ENCODE assay signal across 8 cellular contexts in the genomic region with DNA sequence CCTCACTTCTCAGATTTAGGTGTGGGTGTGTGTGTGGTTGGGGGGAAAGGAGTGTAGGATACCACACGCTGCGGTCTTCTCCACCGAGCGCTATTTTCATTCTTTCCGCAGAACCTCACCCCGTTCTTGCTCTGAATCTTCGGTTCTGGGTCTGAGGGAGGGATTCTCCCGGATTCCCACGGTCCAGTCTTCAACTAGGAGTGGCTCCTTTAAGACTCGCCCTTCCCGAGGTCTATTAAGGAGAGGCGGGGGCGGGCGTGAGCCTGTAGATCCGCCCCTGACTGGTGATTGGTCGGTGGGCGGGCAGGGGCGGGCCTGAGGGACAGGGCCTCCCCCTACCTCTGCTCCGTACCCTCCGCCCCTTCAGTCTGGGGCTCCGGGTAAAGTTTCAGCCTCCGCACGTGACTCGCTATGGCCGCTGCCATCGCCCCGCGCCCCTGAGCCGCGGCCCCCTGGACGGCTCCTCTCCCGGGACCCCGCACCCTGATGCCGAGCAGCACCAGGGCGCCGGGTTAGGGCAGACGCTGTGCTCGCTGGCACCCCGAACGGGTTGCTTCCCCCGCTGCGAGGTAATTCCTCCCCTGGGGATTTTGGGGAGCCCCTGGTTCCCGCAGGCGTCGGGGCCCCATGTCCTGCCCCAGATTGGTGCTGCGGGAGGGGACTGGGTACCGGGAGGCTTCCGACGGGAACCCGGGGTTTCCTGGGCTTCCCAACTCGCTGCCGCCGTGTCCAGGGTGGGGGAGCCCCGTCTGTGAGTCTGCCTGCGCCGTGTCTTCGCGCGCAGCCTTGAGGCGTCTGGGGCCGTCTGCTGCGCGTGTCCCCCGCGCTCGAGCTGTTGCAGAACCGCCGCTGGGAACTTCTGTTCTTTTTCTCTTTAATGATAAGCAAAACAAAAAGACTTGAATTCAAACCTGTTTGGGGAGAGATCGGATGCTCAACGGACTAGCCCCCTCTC. TPM values are rescaled to one million over a fixed set of nuclear protein-coding genes. Genes with fewer than 3 reads are reported as not detected.
DNase-seq lines count a peak whose midpoint lies in the region; ATAC-seq and TF ChIP-seq lines count a peak whose summit lies in the region.

No MANE protein-coding gene starts in this region.

- no peak for TF ChIP-seq RAD21 in IMR-90 (IDR thresholded peaks at IDR 0.05; ENCODE audit: low read length)

- POLR2A ChIA-PET in IMR-90 (lab: Charles Lee; ENCODE audit: unreplicated experiment), result interaction anchor here (0.6 kb wide), 1 partner anchor 231 kb away, joined by 3 read pairs; no protein-coding TSS in a partner anchor

- peak overlapping the region; percentile 10; the same call in 1 of the 2 replicates for H2BK20ac ChIP-seq in IMR-90 (ENCODE audit: low read depth, low read length)

- H4K91ac ChIP-seq in IMR-90 (ENCODE audit: insufficient read depth, low read depth, low read length), result peak overlapping the region; percentile 81

- peak overlapping the region; percentile 67 for H2AK9ac ChIP-seq in IMR-90 (replicated peaks; ENCODE audit: low read depth, low read length, poor library complexity)

- H3K4me3 ChIP-seq in IMR-90 (ENCODE audit: insufficient read depth, low read depth, low read length), result peak overlapping the region; percentile 73
- H3K4me3 ChIP-seq in mucosa of rectum (ENCODE audit: low read length in 2 of 2), result peak overlapping the region; percentile 80 to 84

- dilution Hi-C loops in IMR-90 (cut with HindIII; ENCODE audit: low sequenced_read_pairs, unreplicated experiment), result no loop called here

- peak overlapping the region; percentile 56; the same call in 1 of the 2 replicates for H3K18ac ChIP-seq in IMR-90 (ENCODE audit: low read depth, low read length)

- H4K8ac ChIP-seq in IMR-90 (ENCODE audit: low read depth in 2 of 2, low read length in 2 of 2), result peak overlapping the region; percentile 5 to 63; a peak in 2 of 4 replicates

- peak overlapping the region; percentile 58; the same call in 1 of the 2 replicates for H3K56ac ChIP-seq in IMR-90 (ENCODE audit: extremely low read depth, insufficient read depth, low read length)

- BruUV-seq in Calu3 (replicated peaks; lab: Mats Ljungman, UMichigan) (TSS peak; percentile 70), IMR-90 (replicated peaks; lab: Mats Ljungman, UMichigan) (no TSS peak)

- peaks cover 67% of the 10 kb centered on the region for H3K4me1 ChIP-seq in IMR-90 (ENCODE audit: control insufficient read depth, insufficient read depth, low read length)
- H3K4me1 ChIP-seq in mucosa of rectum (ENCODE audit: control insufficient read depth in 2 of 2, insufficient read depth in 2 of 2, low read length in 2 of 2), result peaks cover 55 to 68% of the 10 kb centered on the region in 2 donors

- peak overlapping the region; percentile 91 for H3K4ac ChIP-seq in IMR-90 (ENCODE audit: low read depth, low read length)

- H3K4me1 Mint-ChIP-seq in Calu3 (ENCODE audit: low read depth, unreplicated experiment), result peaks cover 45% of the 10 kb centered on the region

- H3K27ac Mint-ChIP-seq in Calu3 (ENCODE audit: unreplicated experiment), result peak overlapping the region; percentile 71

- TF ChIP-seq POLR2A in IMR-90 (IDR thresholded peaks at IDR 0.05; ENCODE audit: low read depth, low read length) (peak; percentile 86), erythroblast (IDR thresholded peaks at IDR 0.05; ENCODE audit: low read length) (peak; percentile 67)

- H2BK5ac ChIP-seq in IMR-90 (ENCODE audit: low read depth, low read length, poor library complexity, severe bottlenecking), result peak overlapping the region; percentile 65

- intact Hi-C loops in Calu3 (cut with micrococcal nuclease; ENCODE audit: unreplicated experiment) (loop anchor here (1.0 to 2.0 kb wide), 2 partner anchors 15 to 23 kb away; no protein-coding TSS in a partner anchor), IMR-90 (cut with micrococcal nuclease) (loop anchor here (2.0 kb wide), 1 partner anchor 25 kb away; no protein-coding TSS in a partner anchor)

- H3K9me3 ChIP-seq in IMR-90 (ENCODE audit: control insufficient read depth, insufficient read depth, low read length), result no peaks in the 10 kb centered on the region
- H3K9me3 ChIP-seq in mucosa of rectum (ENCODE audit: control insufficient read depth in 2 of 2, low read length in 2 of 2), result no peaks in the 10 kb centered on the region

- H3K36me3 Mint-ChIP-seq in Calu3 (ENCODE audit: insufficient read depth, unreplicated experiment), result peaks cover 91% of the 10 kb centered on the region

- H4K5ac ChIP-seq in IMR-90 (ENCODE audit: low read depth, low read length), result peak overlapping the region; percentile 59

- in situ Hi-C loops in IMR-90 (cut with MboI; ENCODE audit: low sequenced_read_pairs), result no loop called here

- H3K4me2 ChIP-seq in IMR-90 (ENCODE audit: low read depth, low read length), result peak overlapping the region; percentile 94

- no peak for TF ChIP-seq CTCF in Calu3 (IDR thresholded peaks at IDR 0.05; ENCODE audit: unreplicated experiment)
- TF ChIP-seq CTCF in IMR-90 (conservative IDR thresholded peaks at IDR 0.05; ENCODE audit: low read depth, low read length), result no peak

- peak overlapping the region; percentile 67; the same call in 2 of the 3 replicates for H2BK15ac ChIP-seq in IMR-90 (ENCODE audit: low read depth, low read length)

- H3K9ac ChIP-seq in IMR-90 (ENCODE audit: low read depth, low read length), result peak overlapping the region; percentile 71
- peak overlapping the region; percentile 80 to 81 for H3K9ac ChIP-seq in mucosa of rectum (ENCODE audit: low read depth in 1 of 2, low read length in 2 of 2)

- H3K4me3 Mint-ChIP-seq in Calu3 (ENCODE audit: low read depth, unreplicated experiment), result peak overlapping the region; percentile 89

- H3K27me3 ChIP-seq in IMR-90 (ENCODE audit: control insufficient read depth, insufficient read depth, low read length) (no peaks in the 10 kb centered on the region), mucosa of rectum (ENCODE audit: control insufficient read depth in 2 of 2, insufficient read depth in 2 of 2, low read length in 2 of 2) (no peaks in the 10 kb centered on the region)

- H3K9me3 Mint-ChIP-seq in Calu3 (ENCODE audit: low read depth, unreplicated experiment), result no peaks in the 10 kb centered on the region

- H3K79me1 ChIP-seq in IMR-90 (ENCODE audit: low read depth in 1 of 2, low read length in 2 of 2), result peaks cover 7 to 80% of the 10 kb centered on the region in 2 experiments; a peak in 3 of 4 replicates

- H3K36me3 ChIP-seq in IMR-90 (ENCODE audit: control insufficient read depth, insufficient read depth, low read length) (no peaks in the 10 kb centered on the region), mucosa of rectum (ENCODE audit: control insufficient read depth in 2 of 2, insufficient read depth in 2 of 2, low read length in 2 of 2) (no peaks in the 10 kb centered on the region)

- H4K20me1 ChIP-seq in IMR-90 (ENCODE audit: insufficient read depth, low read length), result peaks cover 33% of the 10 kb centered on the region

- peaks cover 52% of the 10 kb centered on the region for H3K9me1 ChIP-seq in IMR-90 (ENCODE audit: insufficient read depth, low read length)

- H3K14ac ChIP-seq in IMR-90 (replicated peaks; ENCODE audit: low read depth, low read length), result peak overlapping the region; percentile 82

- H3K27me3 Mint-ChIP-seq in Calu3 (ENCODE audit: unreplicated experiment), result no peaks in the 10 kb centered on the region

- WGBS in IMR-90 (ENCODE audit: extremely low coverage in 2 of 2, insufficient read length in 1 of 2), 2 experiments, result 0% methylated on average over 26 of the region's 70 CpGs; no CpG with 5 or more reads in 1 of the 2 experiments

- H3K27ac ChIP-seq in IMR-90 (ENCODE audit: insufficient read depth, low read length), result peak overlapping the region; percentile 83
- peak overlapping the region; percentile 70 to 86 for H3K27ac ChIP-seq in mucosa of rectum (ENCODE audit: low read depth in 2 of 2, low read length in 2 of 2)

- peak overlapping the region; percentile 82 for H2AFZ ChIP-seq in IMR-90 (replicated peaks; ENCODE audit: low read length, poor library complexity)

- peak overlapping the region; percentile 86 for H3K23ac ChIP-seq in IMR-90 (ENCODE audit: low read depth, low read length)

- CTCF ChIA-PET in Calu3 (lab: Charles Lee) (interaction anchor here (0.6 to 36.5 kb wide), 35 partner anchors 7 to 556 kb away, joined by 3 to 1520 read pairs (median 4); a partner anchor contains a TSS), IMR-90 (lab: Yijun Ruan, JAX) (interaction anchor here (0.7 to 1.9 kb wide), 9 partner anchors 9 to 234 kb away, joined by 3 to 11 read pairs (median 4); a partner anchor contains a TSS)

- ATAC-seq in GM21447 (IDR thresholded peaks at IDR 0.05; ENCODE audit: unreplicated experiment) (peak; percentile 42), IMR-90 (ENCODE audit: low read depth) (peak; percentile 91)

- H2BK120ac ChIP-seq in IMR-90 (ENCODE audit: low read depth, low read length), result peak overlapping the region; percentile 92

- DNase-seq in Calu3 (peak; percentile 100), IMR-90 (peak; percentile 94), OCI-M1 (lab: John Stamatoyannopoulos, UW) (peak; percentile 96), activated T-cell treated with anti-CD3 and anti-CD28 coated beads for 48 hours (ENCODE audit: low read depth) (peak; percentile 88), erythroblast (lab: John Stamatoyannopoulos, UW) (peak; percentile 94 to 96)
- peak; percentile 80 to 89 for DNase-seq in stimulated activated CD8-positive, alpha-beta memory T cell treated with anti-CD3 and anti-CD28 coated beads, Interleukin-4, amount 100 ng/mL, for 4 hours (ENCODE audit: low read depth in 2 of 2, low spot score in 1 of 2)

- peak overlapping the region; percentile 83 for H2AK5ac ChIP-seq in IMR-90 (ENCODE audit: low read depth, low read length)

TF ChIP-seq in IMR-90, 13 proteins besides CTCF, POLR2A, EP300 and RAD21 (continues in another document):
- TF ChIP-seq SMC3 (IDR thresholded peaks at IDR 0.05; ENCODE audit: low read depth, low read length), result no peak
- TF ChIP-seq MAFK (IDR thresholded peaks at IDR 0.05; ENCODE audit: low read depth, low read length), result no peak
- peak; percentile 49; the same call in 1 of the 2 replicates for TF ChIP-seq MXI1 (IDR thresholded peaks at IDR 0.05; ENCODE audit: borderline replicate concordance, low read depth, low read length)
- peak; percentile 94 for TF ChIP-seq BHLHE40 (IDR thresholded peaks at IDR 0.05; ENCODE audit: low read depth, low read length)

RNA-seq across cellular contexts. Expression of a gene that starts 9.2 kb away (rescaled TPM):
- 150 and 170 TPM in 2 replicates for total RNA-seq in Calu3 (2022)
- total RNA-seq in IMR-90 (2012; rRNA removed), result 7.2 and 9.0 TPM in 2 replicates
- polyA plus RNA-seq in IMR-90 (2012; rRNA removed), result 12.7 and 13.6 TPM in 2 replicates
- polyA plus RNA-seq in IMR-90 (2012; cell fraction: cytosol; rRNA removed), result 11.3 and 18.9 TPM in 2 replicates
- 11.5 and 14.7 TPM in 2 replicates for polyA plus RNA-seq in IMR-90 (2012; cell fraction: nucleus; rRNA removed; ENCODE audit: low replicate concordance)

RNA-seq across cellular contexts. Expression of a gene that starts 30.5 kb away (rescaled TPM):
- total RNA-seq in Calu3 (2022), result 567 and 645 TPM in 2 replicates
- 25.6 and 27.8 TPM in 2 replicates for total RNA-seq in IMR-90 (2012; rRNA removed)
- polyA plus RNA-seq in IMR-90 (2012; rRNA removed), result 13.8 and 15.3 TPM in 2 replicates
- 4.2 and 16.4 TPM in 2 replicates for polyA plus RNA-seq in IMR-90 (2012; cell fraction: cytosol; rRNA removed)
- 3.9 and 9.1 TPM in 2 replicates for polyA plus RNA-seq in IMR-90 (2012; cell fraction: nucleus; rRNA removed; ENCODE audit: low replicate concordance)

RNA-seq across cellular contexts. Expression of a gene that starts 46.4 kb away (rescaled TPM):
- 0.44 and 0.71 TPM in 2 replicates for total RNA-seq in Calu3 (2022)
- total RNA-seq in IMR-90 (2012; rRNA removed), result not detected in 2 replicates
- polyA plus RNA-seq in IMR-90 (2012; rRNA removed), result 0.10 and 0.39 TPM in 2 replicates
- 0.11 and 1.0 TPM in 2 replicates for polyA plus RNA-seq in IMR-90 (2012; cell fraction: cytosol; rRNA removed)
- 0.80 and 0.91 TPM in 2 replicates for polyA plus RNA-seq in IMR-90 (2012; cell fraction: nucleus; rRNA removed; ENCODE audit: low replicate concordance)

Comparison
In these comparisons a context has a peak if more than half of its experiments do, and no peak if none do; other contexts are left out.
1. Peak in every context shown above with its lines: DNase-seq, ATAC-seq, H3K4me3 ChIP-seq and H3K27ac ChIP-seq.
2. RNA of a gene that starts 9.2 kb away (total RNA-seq): 150 to 170 TPM in Calu3; 7.2 to 9.0 TPM in IMR-90; every median in the first group is over 10 times any median in the second.
3. RNA of a gene that starts 30.5 kb away (total RNA-seq): 567 to 645 TPM in Calu3; 25.6 to 27.8 TPM in IMR-90; every median in the first group is over 10 times any median in the second.